ENCODE assay signal across 12 cellular contexts in genomic region chr10:61971016-61971350, GRCh38.
A peak's percentile ranks its signal among the peaks of the same experiment; 100 is the strongest.
DNase-seq lines count a peak whose midpoint lies in the region; ATAC-seq and TF ChIP-seq lines count a peak whose summit lies in the region.
"Had no signal": no experiment of that assay in that cellular context is flagged by ENCODE, and none has a peak within 500 bp of the region (broad histone marks: within the 10 kb centered on the region; RNA-seq: fewer than 3 reads in every experiment).

No MANE protein-coding gene starts in this region.

- no peaks in the 10 kb centered on the region for H3K27me3 ChIP-seq in testis

- intact Hi-C loops in activated naive CD4-positive, alpha-beta T cell treated with anti-CD3 and anti-CD28 coated beads for 36 hours (cut with micrococcal nuclease): no loop called here
- intact Hi-C loops in testis (cut with DNase I; ENCODE audit: low total_unique reads): no loop called here

- H3K4me1 Mint-ChIP-seq in activated naive CD4-positive, alpha-beta T cell treated with anti-CD3 and anti-CD28 coated beads for 36 hours (ENCODE audit: low read depth): peaks cover 82% of the 10 kb centered on the region
- H3K4me1 Mint-ChIP-seq in activated naive CD8-positive, alpha-beta T cell treated with anti-CD3 and anti-CD28 coated beads, Interleukin-2, amount 50 U/mL, for 24 hours: peaks cover 70% of the 10 kb centered on the region

- no peak for TF ChIP-seq CTCF in testis (IDR thresholded peaks at IDR 0.05)

- H3K27ac Mint-ChIP-seq in activated naive CD4-positive, alpha-beta T cell treated with anti-CD3 and anti-CD28 coated beads for 36 hours: peak overlapping the region; percentile 71
- peak overlapping the region; percentile 1 for H3K27ac Mint-ChIP-seq in activated naive CD8-positive, alpha-beta T cell treated with anti-CD3 and anti-CD28 coated beads, Interleukin-2, amount 50 U/mL, for 24 hours

- H3K9me3 ChIP-seq in testis: no peaks in the 10 kb centered on the region

- no peaks in the 10 kb centered on the region for H3K9me3 Mint-ChIP-seq in activated naive CD4-positive, alpha-beta T cell treated with anti-CD3 and anti-CD28 coated beads for 36 hours
- H3K9me3 Mint-ChIP-seq in activated naive CD8-positive, alpha-beta T cell treated with anti-CD3 and anti-CD28 coated beads, Interleukin-2, amount 50 U/mL, for 24 hours: no peaks in the 10 kb centered on the region
- H3K9me3 Mint-ChIP-seq: activated T-cell treated with anti-CD3 and anti-CD28 coated beads, Interleukin-2, amount 50 U/mL, for 4 hours had no signal

- ATAC-seq in activated naive CD8-positive, alpha-beta T cell treated with anti-CD3 and anti-CD28 coated beads, Interleukin-2, amount 50 U/mL, for 24 hours: no peak
- ATAC-seq: activated T-cell treated with anti-CD3 and anti-CD28 coated beads, Interleukin-2, amount 50 U/mL, for 4 hours had no signal

- peaks cover 73% of the 10 kb centered on the region for H3K36me3 Mint-ChIP-seq in activated naive CD4-positive, alpha-beta T cell treated with anti-CD3 and anti-CD28 coated beads for 36 hours (ENCODE audit: low read depth)
- H3K36me3 Mint-ChIP-seq in activated naive CD8-positive, alpha-beta T cell treated with anti-CD3 and anti-CD28 coated beads, Interleukin-2, amount 50 U/mL, for 24 hours (ENCODE audit: low read depth): peaks cover 45% of the 10 kb centered on the region

- H3K36me3 ChIP-seq in testis (ENCODE audit: low read depth, missing control alignments): no peaks in the 10 kb centered on the region

- peaks cover 24% of the 10 kb centered on the region for H3K4me1 ChIP-seq in testis

- no peak for DNase-seq in activated naive CD4-positive, alpha-beta T cell treated with anti-CD3 and anti-CD28 coated beads for 36 hours
- DNase-seq in activated naive CD4-positive, alpha-beta T cell treated with Interleukin-2 at 50 U/mL for 16 hours: no peak
- DNase-seq in activated naive CD8-positive, alpha-beta T cell treated with anti-CD3 and anti-CD28 coated beads, Interleukin-2, amount 50 U/mL, for 24 hours: no peak
- peak; percentile 21 to 77 for DNase-seq in lung microvascular endothelial cell (ENCODE audit: low read depth in 2 of 2)
- no peak for DNase-seq in testis
- no peak for DNase-seq in SW480 (ENCODE audit: low spot score)
- no peak for DNase-seq in OCI-M1 (lab: John Stamatoyannopoulos, UW)
- DNase-seq in midbrain (lab: John Stamatoyannopoulos, UW): no peak
- DNase-seq: activated T-cell treated with anti-CD3 and anti-CD28 coated beads, Interleukin-2, amount 50 U/mL, for 4 hours; NCI-H1092; T1000 had no signal

- H3K27me3 Mint-ChIP-seq in activated naive CD4-positive, alpha-beta T cell treated with anti-CD3 and anti-CD28 coated beads for 36 hours (ENCODE audit: low read depth): no peaks in the 10 kb centered on the region
- H3K27me3 Mint-ChIP-seq in activated naive CD8-positive, alpha-beta T cell treated with anti-CD3 and anti-CD28 coated beads, Interleukin-2, amount 50 U/mL, for 24 hours: no peaks in the 10 kb centered on the region

- H3K4me3 Mint-ChIP-seq in activated naive CD4-positive, alpha-beta T cell treated with anti-CD3 and anti-CD28 coated beads for 36 hours: no peak overlapping the region
- no peak overlapping the region for H3K4me3 Mint-ChIP-seq in activated naive CD8-positive, alpha-beta T cell treated with anti-CD3 and anti-CD28 coated beads, Interleukin-2, amount 50 U/mL, for 24 hours
- H3K4me3 Mint-ChIP-seq: activated T-cell treated with anti-CD3 and anti-CD28 coated beads, Interleukin-2, amount 50 U/mL, for 4 hours had no signal

- CTCF ChIA-PET in activated naive CD4-positive, alpha-beta T cell treated with anti-CD3 and anti-CD28 coated beads for 36 hours (lab: Charles Lee): interaction anchor here (0.5 to 0.6 kb wide), 2 partner anchors 13 to 593 kb away, joined by 3 read pairs; no protein-coding TSS in a partner anchor

- no peak for TF ChIP-seq POLR2A in testis (IDR thresholded peaks at IDR 0.05)

- no peak overlapping the region for H3K4me3 ChIP-seq in testis

- H3K27ac ChIP-seq in testis: peak overlapping the region; percentile 35 to 66
- H3K27ac ChIP-seq: HL-60 had no signal

Comparison
In these comparisons a context has a peak if more than half of its experiments do, and no peak if none do; other contexts are left out.
1. DNase-seq: peak in lung microvascular endothelial cell (2 of 2); none in activated naive CD4-positive, alpha-beta T cell treated with anti-CD3 and anti-CD28 coated beads for 36 hours (single experiment), activated naive CD4-positive, alpha-beta T cell treated with Interleukin-2 at 50 U/mL for 16 hours (single experiment), activated naive CD8-positive, alpha-beta T cell treated with anti-CD3 and anti-CD28 coated beads, Interleukin-2, amount 50 U/mL, for 24 hours (single experiment), testis (single experiment), SW480 (single experiment), OCI-M1 (single experiment) and midbrain (single experiment).